ENCODE assay signal across 1 cellular context in genomic region chr6:132763269-132763668, GRCh38.
TF ChIP-seq lines count a peak whose summit lies in the region.

No MANE protein-coding gene starts in this region.

TF ChIP-seq in GM12878, 131 proteins besides CTCF, POLR2A, EP300 and RAD21 (continues in another document):
- TF ChIP-seq ZNF622 (IDR thresholded peaks at IDR 0.05) (no peak), ETV6 (conservative IDR thresholded peaks at IDR 0.05 in 1 of 2, IDR thresholded peaks at IDR 0.05 in 1 of 2; ENCODE audit: borderline replicate concordance in 1 of 2, low read depth in 1 of 2) (0 out of 4 replicates have a peak, but pooled peaks of 1 of the 2 experiments have one; percentile 34), TCF12 (IDR thresholded peaks at IDR 0.05; ENCODE audit: low read depth, low read length) (peak; percentile 70; the same call in 1 of the 2 replicates), EGR1 (IDR thresholded peaks at IDR 0.05; ENCODE audit: borderline replicate concordance in 1 of 2, low read depth in 2 of 2, low read length in 2 of 2) (no peak), PAX5 (IDR thresholded peaks at IDR 0.05; ENCODE audit: borderline replicate concordance, low read depth, low read length) (0 out of 2 replicates have a peak, but pooled peaks have one; percentile 28), RBBP5 (conservative IDR thresholded peaks at IDR 0.05) (no peak), JUNB (IDR thresholded peaks at IDR 0.05) (no peak), WRNIP1 (IDR thresholded peaks at IDR 0.05; ENCODE audit: borderline replicate concordance, low read depth, low read length) (no peak), EZH2 (IDR thresholded peaks at IDR 0.05; ENCODE audit: borderline replicate concordance, control insufficient read depth, low read depth, low read length) (no peak), FOXM1 (IDR thresholded peaks at IDR 0.05; ENCODE audit: low read depth, low read length) (no peak), ZNF274 (IDR thresholded peaks at IDR 0.05; ENCODE audit: insufficient read depth, insufficient read length) (no peak), KLF5 (IDR thresholded peaks at IDR 0.05; ENCODE audit: partially characterized antibody) (no peak), SIN3A (IDR thresholded peaks at IDR 0.05; ENCODE audit: low read depth, low read length) (no peak), LARP7 (IDR thresholded peaks at IDR 0.05) (no peak), BACH1 (IDR thresholded peaks at IDR 0.05; ENCODE audit: borderline replicate concordance) (no peak), POLR2AphosphoS2 (IDR thresholded peaks at IDR 0.05; ENCODE audit: low read depth, low read length) (no peak), MAX (IDR thresholded peaks at IDR 0.05; ENCODE audit: low read depth, low read length) (no peak), ZZZ3 (IDR thresholded peaks at IDR 0.05; ENCODE audit: control insufficient read depth, insufficient read length, low read depth) (no peak), RAD51 (IDR thresholded peaks at IDR 0.05) (no peak), NR2C2 (IDR thresholded peaks at IDR 0.05; ENCODE audit: borderline replicate concordance, control insufficient read depth, insufficient read length, low read depth) (no peak), POLR2AphosphoS5 (IDR thresholded peaks at IDR 0.05; ENCODE audit: low read length) (peak; percentile 40; the same call in 1 of the 2 replicates), RFX5 (IDR thresholded peaks at IDR 0.05; ENCODE audit: low read depth, low read length) (no peak), CBFB (IDR thresholded peaks at IDR 0.05; ENCODE audit: low read depth) (no peak), CHD4 (IDR thresholded peaks at IDR 0.05) (no peak), TCF3 (IDR thresholded peaks at IDR 0.05; ENCODE audit: borderline replicate concordance, insufficient read depth, low read depth, low read length) (0 out of 2 replicates have a peak, but pooled peaks have one; percentile 24), ZSCAN29 (IDR thresholded peaks at IDR 0.05) (no peak), SPI1 (IDR thresholded peaks at IDR 0.05; ENCODE audit: borderline replicate concordance, insufficient read depth, low read depth, low read length) (peak; percentile 85), ZNF687 (IDR thresholded peaks at IDR 0.05) (no peak), BCL11A (IDR thresholded peaks at IDR 0.05; ENCODE audit: low read depth, low read length) (no peak), GATAD2B (conservative IDR thresholded peaks at IDR 0.05; ENCODE audit: low read depth) (no peak), STAT1 (conservative IDR thresholded peaks at IDR 0.05) (no peak), NBN (IDR thresholded peaks at IDR 0.05) (0 out of 2 replicates have a peak, but pooled peaks have one; percentile 23), KAT2A (conservative IDR thresholded peaks at IDR 0.05; ENCODE audit: control insufficient read depth, low read depth, low read length) (no peak)
- TF ChIP-seq, protein P1, sequence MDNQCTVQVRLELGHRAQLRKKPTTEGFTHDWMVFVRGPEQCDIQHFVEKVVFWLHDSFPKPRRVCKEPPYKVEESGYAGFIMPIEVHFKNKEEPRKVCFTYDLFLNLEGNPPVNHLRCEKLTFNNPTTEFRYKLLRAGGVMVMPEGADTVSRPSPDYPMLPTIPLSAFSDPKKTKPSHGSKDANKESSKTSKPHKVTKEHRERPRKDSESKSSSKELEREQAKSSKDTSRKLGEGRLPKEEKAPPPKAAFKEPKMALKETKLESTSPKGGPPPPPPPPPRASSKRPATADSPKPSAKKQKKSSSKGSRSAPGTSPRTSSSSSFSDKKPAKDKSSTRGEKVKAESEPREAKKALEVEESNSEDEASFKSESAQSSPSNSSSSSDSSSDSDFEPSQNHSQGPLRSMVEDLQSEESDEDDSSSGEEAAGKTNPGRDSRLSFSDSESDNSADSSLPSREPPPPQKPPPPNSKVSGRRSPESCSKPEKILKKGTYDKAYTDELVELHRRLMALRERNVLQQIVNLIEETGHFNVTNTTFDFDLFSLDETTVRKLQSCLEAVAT (IDR thresholded peaks at IDR 0.05), result peak; percentile 9; the same call in 1 of the 2 replicates
- TF ChIP-seq, protein P2, sequence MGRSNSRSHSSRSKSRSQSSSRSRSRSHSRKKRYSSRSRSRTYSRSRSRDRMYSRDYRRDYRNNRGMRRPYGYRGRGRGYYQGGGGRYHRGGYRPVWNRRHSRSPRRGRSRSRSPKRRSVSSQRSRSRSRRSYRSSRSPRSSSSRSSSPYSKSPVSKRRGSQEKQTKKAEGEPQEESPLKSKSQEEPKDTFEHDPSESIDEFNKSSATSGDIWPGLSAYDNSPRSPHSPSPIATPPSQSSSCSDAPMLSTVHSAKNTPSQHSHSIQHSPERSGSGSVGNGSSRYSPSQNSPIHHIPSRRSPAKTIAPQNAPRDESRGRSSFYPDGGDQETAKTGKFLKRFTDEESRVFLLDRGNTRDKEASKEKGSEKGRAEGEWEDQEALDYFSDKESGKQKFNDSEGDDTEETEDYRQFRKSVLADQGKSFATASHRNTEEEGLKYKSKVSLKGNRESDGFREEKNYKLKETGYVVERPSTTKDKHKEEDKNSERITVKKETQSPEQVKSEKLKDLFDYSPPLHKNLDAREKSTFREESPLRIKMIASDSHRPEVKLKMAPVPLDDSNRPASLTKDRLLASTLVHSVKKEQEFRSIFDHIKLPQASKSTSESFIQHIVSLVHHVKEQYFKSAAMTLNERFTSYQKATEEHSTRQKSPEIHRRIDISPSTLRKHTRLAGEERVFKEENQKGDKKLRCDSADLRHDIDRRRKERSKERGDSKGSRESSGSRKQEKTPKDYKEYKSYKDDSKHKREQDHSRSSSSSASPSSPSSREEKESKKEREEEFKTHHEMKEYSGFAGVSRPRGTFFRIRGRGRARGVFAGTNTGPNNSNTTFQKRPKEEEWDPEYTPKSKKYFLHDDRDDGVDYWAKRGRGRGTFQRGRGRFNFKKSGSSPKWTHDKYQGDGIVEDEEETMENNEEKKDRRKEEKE (IDR thresholded peaks at IDR 0.05), result no peak
- TF ChIP-seq, protein P3, sequence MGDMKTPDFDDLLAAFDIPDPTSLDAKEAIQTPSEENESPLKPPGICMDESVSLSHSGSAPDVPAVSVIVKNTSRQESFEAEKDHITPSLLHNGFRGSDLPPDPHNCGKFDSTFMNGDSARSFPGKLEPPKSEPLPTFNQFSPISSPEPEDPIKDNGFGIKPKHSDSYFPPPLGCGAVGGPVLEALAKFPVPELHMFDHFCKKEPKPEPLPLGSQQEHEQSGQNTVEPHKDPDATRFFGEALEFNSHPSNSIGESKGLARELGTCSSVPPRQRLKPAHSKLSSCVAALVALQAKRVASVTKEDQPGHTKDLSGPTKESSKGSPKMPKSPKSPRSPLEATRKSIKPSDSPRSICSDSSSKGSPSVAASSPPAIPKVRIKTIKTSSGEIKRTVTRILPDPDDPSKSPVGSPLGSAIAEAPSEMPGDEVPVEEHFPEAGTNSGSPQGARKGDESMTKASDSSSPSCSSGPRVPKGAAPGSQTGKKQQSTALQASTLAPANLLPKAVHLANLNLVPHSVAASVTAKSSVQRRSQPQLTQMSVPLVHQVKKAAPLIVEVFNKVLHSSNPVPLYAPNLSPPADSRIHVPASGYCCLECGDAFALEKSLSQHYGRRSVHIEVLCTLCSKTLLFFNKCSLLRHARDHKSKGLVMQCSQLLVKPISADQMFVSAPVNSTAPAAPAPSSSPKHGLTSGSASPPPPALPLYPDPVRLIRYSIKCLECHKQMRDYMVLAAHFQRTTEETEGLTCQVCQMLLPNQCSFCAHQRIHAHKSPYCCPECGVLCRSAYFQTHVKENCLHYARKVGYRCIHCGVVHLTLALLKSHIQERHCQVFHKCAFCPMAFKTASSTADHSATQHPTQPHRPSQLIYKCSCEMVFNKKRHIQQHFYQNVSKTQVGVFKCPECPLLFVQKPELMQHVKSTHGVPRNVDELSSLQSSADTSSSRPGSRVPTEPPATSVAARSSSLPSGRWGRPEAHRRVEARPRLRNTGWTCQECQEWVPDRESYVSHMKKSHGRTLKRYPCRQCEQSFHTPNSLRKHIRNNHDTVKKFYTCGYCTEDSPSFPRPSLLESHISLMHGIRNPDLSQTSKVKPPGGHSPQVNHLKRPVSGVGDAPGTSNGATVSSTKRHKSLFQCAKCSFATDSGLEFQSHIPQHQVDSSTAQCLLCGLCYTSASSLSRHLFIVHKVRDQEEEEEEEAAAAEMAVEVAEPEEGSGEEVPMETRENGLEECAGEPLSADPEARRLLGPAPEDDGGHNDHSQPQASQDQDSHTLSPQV (IDR thresholded peaks at IDR 0.05), result no peak
- TF ChIP-seq, protein P4, sequence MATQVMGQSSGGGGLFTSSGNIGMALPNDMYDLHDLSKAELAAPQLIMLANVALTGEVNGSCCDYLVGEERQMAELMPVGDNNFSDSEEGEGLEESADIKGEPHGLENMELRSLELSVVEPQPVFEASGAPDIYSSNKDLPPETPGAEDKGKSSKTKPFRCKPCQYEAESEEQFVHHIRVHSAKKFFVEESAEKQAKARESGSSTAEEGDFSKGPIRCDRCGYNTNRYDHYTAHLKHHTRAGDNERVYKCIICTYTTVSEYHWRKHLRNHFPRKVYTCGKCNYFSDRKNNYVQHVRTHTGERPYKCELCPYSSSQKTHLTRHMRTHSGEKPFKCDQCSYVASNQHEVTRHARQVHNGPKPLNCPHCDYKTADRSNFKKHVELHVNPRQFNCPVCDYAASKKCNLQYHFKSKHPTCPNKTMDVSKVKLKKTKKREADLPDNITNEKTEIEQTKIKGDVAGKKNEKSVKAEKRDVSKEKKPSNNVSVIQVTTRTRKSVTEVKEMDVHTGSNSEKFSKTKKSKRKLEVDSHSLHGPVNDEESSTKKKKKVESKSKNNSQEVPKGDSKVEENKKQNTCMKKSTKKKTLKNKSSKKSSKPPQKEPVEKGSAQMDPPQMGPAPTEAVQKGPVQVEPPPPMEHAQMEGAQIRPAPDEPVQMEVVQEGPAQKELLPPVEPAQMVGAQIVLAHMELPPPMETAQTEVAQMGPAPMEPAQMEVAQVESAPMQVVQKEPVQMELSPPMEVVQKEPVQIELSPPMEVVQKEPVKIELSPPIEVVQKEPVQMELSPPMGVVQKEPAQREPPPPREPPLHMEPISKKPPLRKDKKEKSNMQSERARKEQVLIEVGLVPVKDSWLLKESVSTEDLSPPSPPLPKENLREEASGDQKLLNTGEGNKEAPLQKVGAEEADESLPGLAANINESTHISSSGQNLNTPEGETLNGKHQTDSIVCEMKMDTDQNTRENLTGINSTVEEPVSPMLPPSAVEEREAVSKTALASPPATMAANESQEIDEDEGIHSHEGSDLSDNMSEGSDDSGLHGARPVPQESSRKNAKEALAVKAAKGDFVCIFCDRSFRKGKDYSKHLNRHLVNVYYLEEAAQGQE (IDR thresholded peaks at IDR 0.05; ENCODE audit: low read depth, low read length), result no peak
- TF ChIP-seq, protein P5, sequence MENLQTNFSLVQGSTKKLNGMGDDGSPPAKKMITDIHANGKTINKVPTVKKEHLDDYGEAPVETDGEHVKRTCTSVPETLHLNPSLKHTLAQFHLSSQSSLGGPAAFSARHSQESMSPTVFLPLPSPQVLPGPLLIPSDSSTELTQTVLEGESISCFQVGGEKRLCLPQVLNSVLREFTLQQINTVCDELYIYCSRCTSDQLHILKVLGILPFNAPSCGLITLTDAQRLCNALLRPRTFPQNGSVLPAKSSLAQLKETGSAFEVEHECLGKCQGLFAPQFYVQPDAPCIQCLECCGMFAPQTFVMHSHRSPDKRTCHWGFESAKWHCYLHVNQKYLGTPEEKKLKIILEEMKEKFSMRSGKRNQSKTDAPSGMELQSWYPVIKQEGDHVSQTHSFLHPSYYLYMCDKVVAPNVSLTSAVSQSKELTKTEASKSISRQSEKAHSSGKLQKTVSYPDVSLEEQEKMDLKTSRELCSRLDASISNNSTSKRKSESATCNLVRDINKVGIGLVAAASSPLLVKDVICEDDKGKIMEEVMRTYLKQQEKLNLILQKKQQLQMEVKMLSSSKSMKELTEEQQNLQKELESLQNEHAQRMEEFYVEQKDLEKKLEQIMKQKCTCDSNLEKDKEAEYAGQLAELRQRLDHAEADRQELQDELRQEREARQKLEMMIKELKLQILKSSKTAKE (IDR thresholded peaks at IDR 0.05; ENCODE audit: low read depth, poor library complexity, severe bottlenecking), result no peak
